ENCODE assay signal across 24 cellular contexts in genomic region chr10:114772496-114773196, GRCh38.
"Had no signal": no experiment of that assay in that cellular context is flagged by ENCODE, and none has a peak within 500 bp of the region (broad histone marks: within the 10 kb centered on the region; RNA-seq: fewer than 3 reads in every experiment).

No MANE protein-coding gene starts in this region.

- H3K27me3 ChIP-seq: adrenal gland, hepatocyte, tibial artery had no signal

- H3K27ac ChIP-seq: adrenal gland, coronary artery, dorsolateral prefrontal cortex, gastroesophageal sphincter, hepatocyte, sigmoid colon, spleen, suprapubic skin, tibial artery had no signal

- FAIRE-seq: bronchial epithelial cell had no signal

- H3K36me3 ChIP-seq: adrenal gland, gastroesophageal sphincter, sigmoid colon, spleen, suprapubic skin, tibial artery had no signal

- DNase-seq: activated CD4-positive, alpha-beta memory T cell treated with anti-CD3 and anti-CD28 coated beads for 36 hours; activated CD4-positive, alpha-beta T cell treated with anti-CD3 and anti-CD28 coated beads, Interleukin-2, amount 10 ng/mL, durations not matched to agents 24 days and 14 days; activated CD4-positive, CD25-positive, alpha-beta regulatory T cell treated with anti-CD3 and anti-CD28 coated beads, Interleukin-2, amount 50 U/mL, for 72 hours; activated CD8-positive, alpha-beta memory T cell treated with anti-CD3 and anti-CD28 coated beads, Interleukin-2, amount 50 U/mL, for 4 hours; activated effector memory CD4-positive, alpha-beta T cell treated with anti-CD3 and anti-CD28 coated beads, Interleukin-2, amount 50 U/mL, for 16 hours; activated naive CD4-positive, alpha-beta T cell treated with anti-CD3 and anti-CD28 coated beads for 36 hours; activated naive CD8-positive, alpha-beta T cell treated with anti-CD3 and anti-CD28 coated beads for 36 hours; activated T-cell treated with anti-CD3 and anti-CD28 coated beads, Interleukin-2, amount 50 U/mL, for 1 hour; adrenal gland; aorta; dorsolateral prefrontal cortex; effector memory CD4-positive, alpha-beta T cell; islet precursor cell; left colon; mammary epithelial cell; sigmoid colon; spleen; stimulated activated naive CD4-positive, alpha-beta T cell; tibial artery had no signal

- ATAC-seq: gastroesophageal sphincter, left colon had no signal

- H3K9me3 ChIP-seq: adrenal gland, gastroesophageal sphincter, sigmoid colon, spleen, suprapubic skin, tibial artery had no signal

- H3K4me3 ChIP-seq: adrenal gland, coronary artery, dorsolateral prefrontal cortex, gastroesophageal sphincter, hepatocyte, sigmoid colon, spleen, suprapubic skin, tibial artery had no signal
